ENCODE assay signal across 1 cellular context in the genomic region with DNA sequence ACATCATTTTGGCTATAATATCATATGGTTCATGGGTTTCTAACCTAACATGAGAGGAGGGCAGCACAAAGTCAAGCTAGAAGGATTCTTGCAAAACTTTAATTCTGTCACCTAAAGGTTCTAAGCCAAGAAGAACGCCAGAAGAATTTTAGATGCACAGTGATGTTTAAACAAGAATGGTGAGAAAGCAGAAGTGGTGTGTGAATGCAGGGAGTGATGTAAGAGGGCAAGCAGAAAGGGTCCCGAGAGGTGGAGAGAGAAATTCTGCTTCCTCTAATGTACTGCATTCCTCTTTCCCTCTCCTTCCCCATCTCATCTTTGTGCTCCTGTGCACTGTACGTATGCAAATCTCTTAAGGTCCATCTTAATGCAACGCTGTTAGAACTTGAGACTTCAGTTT.
TF ChIP-seq lines count a peak whose summit lies in the region.

No MANE protein-coding gene starts in this region.

TF ChIP-seq in GM23338, 12 proteins besides CTCF, POLR2A, EP300 and RAD21 (continued from another document):
- TF ChIP-seq, protein P1, sequence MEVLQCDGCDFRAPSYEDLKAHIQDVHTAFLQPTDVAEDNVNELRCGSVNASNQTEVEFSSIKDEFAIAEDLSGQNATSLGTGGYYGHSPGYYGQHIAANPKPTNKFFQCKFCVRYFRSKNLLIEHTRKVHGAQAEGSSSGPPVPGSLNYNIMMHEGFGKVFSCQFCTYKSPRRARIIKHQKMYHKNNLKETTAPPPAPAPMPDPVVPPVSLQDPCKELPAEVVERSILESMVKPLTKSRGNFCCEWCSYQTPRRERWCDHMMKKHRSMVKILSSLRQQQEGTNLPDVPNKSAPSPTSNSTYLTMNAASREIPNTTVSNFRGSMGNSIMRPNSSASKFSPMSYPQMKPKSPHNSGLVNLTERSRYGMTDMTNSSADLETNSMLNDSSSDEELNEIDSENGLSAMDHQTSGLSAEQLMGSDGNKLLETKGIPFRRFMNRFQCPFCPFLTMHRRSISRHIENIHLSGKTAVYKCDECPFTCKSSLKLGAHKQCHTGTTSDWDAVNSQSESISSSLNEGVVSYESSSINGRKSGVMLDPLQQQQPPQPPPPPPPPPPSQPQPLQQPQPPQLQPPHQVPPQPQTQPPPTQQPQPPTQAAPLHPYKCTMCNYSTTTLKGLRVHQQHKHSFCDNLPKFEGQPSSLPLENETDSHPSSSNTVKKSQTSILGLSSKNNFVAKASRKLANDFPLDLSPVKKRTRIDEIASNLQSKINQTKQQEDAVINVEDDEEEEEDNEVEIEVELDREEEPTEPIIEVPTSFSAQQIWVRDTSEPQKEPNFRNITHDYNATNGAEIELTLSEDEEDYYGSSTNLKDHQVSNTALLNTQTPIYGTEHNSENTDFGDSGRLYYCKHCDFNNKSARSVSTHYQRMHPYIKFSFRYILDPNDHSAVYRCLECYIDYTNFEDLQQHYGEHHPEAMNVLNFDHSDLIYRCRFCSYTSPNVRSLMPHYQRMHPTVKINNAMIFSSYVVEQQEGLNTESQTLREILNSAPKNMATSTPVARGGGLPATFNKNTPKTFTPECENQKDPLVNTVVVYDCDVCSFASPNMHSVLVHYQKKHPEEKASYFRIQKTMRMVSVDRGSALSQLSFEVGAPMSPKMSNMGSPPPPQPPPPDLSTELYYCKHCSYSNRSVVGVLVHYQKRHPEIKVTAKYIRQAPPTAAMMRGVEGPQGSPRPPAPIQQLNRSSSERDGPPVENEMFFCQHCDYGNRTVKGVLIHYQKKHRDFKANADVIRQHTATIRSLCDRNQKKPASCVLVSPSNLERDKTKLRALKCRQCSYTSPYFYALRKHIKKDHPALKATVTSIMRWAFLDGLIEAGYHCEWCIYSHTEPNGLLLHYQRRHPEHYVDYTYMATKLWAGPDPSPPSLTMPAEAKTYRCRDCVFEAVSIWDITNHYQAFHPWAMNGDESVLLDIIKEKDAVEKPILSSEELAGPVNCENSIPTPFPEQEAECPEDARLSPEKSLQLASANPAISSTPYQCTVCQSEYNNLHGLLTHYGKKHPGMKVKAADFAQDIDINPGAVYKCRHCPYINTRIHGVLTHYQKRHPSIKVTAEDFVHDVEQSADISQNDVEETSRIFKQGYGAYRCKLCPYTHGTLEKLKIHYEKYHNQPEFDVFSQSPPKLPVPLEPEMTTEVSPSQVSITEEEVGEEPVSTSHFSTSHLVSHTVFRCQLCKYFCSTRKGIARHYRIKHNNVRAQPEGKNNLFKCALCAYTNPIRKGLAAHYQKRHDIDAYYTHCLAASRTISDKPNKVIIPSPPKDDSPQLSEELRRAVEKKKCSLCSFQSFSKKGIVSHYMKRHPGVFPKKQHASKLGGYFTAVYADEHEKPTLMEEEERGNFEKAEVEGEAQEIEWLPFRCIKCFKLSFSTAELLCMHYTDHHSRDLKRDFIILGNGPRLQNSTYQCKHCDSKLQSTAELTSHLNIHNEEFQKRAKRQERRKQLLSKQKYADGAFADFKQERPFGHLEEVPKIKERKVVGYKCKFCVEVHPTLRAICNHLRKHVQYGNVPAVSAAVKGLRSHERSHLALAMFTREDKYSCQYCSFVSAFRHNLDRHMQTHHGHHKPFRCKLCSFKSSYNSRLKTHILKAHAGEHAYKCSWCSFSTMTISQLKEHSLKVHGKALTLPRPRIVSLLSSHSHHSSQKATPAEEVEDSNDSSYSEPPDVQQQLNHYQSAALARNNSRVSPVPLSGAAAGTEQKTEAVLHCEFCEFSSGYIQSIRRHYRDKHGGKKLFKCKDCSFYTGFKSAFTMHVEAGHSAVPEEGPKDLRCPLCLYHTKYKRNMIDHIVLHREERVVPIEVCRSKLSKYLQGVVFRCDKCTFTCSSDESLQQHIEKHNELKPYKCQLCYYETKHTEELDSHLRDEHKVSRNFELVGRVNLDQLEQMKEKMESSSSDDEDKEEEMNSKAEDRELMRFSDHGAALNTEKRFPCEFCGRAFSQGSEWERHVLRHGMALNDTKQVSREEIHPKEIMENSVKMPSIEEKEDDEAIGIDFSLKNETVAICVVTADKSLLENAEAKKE (CRISPR knock-in tag; IDR thresholded peaks at IDR 0.05): no peak
- TF ChIP-seq EZH2 (IDR thresholded peaks at IDR 0.05; ENCODE audit: low read depth, unreplicated experiment): no peak
- TF ChIP-seq, protein P2, sequence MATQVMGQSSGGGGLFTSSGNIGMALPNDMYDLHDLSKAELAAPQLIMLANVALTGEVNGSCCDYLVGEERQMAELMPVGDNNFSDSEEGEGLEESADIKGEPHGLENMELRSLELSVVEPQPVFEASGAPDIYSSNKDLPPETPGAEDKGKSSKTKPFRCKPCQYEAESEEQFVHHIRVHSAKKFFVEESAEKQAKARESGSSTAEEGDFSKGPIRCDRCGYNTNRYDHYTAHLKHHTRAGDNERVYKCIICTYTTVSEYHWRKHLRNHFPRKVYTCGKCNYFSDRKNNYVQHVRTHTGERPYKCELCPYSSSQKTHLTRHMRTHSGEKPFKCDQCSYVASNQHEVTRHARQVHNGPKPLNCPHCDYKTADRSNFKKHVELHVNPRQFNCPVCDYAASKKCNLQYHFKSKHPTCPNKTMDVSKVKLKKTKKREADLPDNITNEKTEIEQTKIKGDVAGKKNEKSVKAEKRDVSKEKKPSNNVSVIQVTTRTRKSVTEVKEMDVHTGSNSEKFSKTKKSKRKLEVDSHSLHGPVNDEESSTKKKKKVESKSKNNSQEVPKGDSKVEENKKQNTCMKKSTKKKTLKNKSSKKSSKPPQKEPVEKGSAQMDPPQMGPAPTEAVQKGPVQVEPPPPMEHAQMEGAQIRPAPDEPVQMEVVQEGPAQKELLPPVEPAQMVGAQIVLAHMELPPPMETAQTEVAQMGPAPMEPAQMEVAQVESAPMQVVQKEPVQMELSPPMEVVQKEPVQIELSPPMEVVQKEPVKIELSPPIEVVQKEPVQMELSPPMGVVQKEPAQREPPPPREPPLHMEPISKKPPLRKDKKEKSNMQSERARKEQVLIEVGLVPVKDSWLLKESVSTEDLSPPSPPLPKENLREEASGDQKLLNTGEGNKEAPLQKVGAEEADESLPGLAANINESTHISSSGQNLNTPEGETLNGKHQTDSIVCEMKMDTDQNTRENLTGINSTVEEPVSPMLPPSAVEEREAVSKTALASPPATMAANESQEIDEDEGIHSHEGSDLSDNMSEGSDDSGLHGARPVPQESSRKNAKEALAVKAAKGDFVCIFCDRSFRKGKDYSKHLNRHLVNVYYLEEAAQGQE (IDR thresholded peaks at IDR 0.05; ENCODE audit: unreplicated experiment): no peak
